Comparison of ENCODE assay signal across 8 cellular contexts in the genomic region with DNA sequence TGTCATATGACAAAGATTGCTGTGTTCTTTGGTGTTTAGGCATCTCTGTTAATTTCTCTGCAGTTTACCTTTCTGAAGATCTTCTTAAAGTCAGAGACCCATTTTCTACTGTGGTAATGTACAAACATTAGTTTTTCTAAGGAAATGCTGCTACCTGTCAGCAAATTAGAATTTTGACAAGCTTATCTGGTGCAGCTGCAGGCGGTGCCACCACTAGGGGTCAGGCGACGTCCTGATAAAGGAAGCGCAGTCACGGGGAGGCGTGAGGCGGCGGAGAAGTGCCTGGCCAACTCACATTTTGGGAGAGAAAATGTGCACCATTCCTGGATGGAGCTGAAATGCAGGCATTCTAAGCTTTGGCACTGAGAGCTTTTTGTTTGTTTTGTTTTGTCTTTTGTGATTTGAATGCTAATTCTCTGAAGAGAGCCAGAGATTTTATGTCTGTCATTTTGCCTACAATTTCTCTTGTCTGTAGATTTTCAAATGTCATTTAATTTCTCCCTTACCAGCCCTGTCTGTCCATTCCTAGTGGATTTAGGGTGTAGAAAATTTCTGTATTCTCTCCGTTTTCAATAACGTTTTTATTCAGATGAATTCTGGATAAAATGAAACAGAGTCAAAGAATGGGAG. TPM values are rescaled to one million over a fixed set of nuclear protein-coding genes. Genes with fewer than 3 reads are reported as not detected.
DNase-seq lines count a peak whose midpoint lies in the region; ATAC-seq and TF ChIP-seq lines count a peak whose summit lies in the region.

No MANE protein-coding gene starts in this region.

- H3K9me3 ChIP-seq in lung (ENCODE audit: control insufficient read depth in 2 of 2, insufficient read depth in 1 of 2, low read length in 1 of 2): peaks cover 0 to 2% of the 10 kb centered on the region in 2 donors

- TF ChIP-seq CTCF in AG09309 (IDR thresholded peaks at IDR 0.05; ENCODE audit: control insufficient read depth, insufficient read depth, low read depth, low read length, missing control alignments) (peak; percentile 90), lung (IDR thresholded peaks at IDR 0.05; ENCODE audit: control extremely low read depth, extremely low read depth) (peak; percentile 91)

- DNase-seq in AG09309 (ENCODE audit: low read depth) (peak; percentile 8), NCI-H510A treated with DMSO at 0.1 percent for 48 hours (lab: John Stamatoyannopoulos, UW) (peak; percentile 25), dermis blood vessel endothelial cell (peak; percentile 84), lung (ENCODE audit: low spot score) (peak; percentile 87)
- peak; percentile 90 to 92 for DNase-seq in activated CD4-positive, alpha-beta T cell treated with anti-CD3 and anti-CD28 coated beads, Interleukin-2, amount 50 U/mL, for 48 hours
- DNase-seq in stimulated activated CD8-positive, alpha-beta memory T cell treated with anti-CD3 and anti-CD28 coated beads, Interleukin-12 subunit alpha, Interleukin-12 subunit beta, amount 100 ng/mL, for 24 hours (ENCODE audit: extremely low read depth): peak; percentile 66

- H3K4me1 ChIP-seq in lung (ENCODE audit: control insufficient read depth in 2 of 2, insufficient read depth in 2 of 2, low read length in 2 of 2): no peaks in the 10 kb centered on the region

- H3K27me3 ChIP-seq in lung (ENCODE audit: control insufficient read depth, insufficient read depth): no peaks in the 10 kb centered on the region

- no peaks in the 10 kb centered on the region for H3K36me3 ChIP-seq in lung (ENCODE audit: control insufficient read depth in 2 of 2, insufficient read depth in 2 of 2, low read length in 2 of 2)

- no peak overlapping the region for H3K27ac ChIP-seq in lung (ENCODE audit: low read depth in 1 of 2, low read length in 1 of 2)

- H3K4me3 ChIP-seq in AG09309 (ENCODE audit: control insufficient read depth, low read depth, low read length) (no peak overlapping the region), lung (no peak overlapping the region)

- 6 to 7% methylated on average over 10 of the region's 10 CpGs for WGBS in lung, 2 donors

- ATAC-seq in GM18907 (IDR thresholded peaks at IDR 0.05; ENCODE audit: unreplicated experiment) (peak; percentile 76), HG03196 (IDR thresholded peaks at IDR 0.05; ENCODE audit: unreplicated experiment) (peak; percentile 57), lung (ENCODE audit: insufficient read depth, low FRiP score) (peak; percentile 77)

RNA-seq across cellular contexts. Expression of a gene that starts 24.9 kb away (rescaled TPM):
- total RNA-seq in dermis blood vessel endothelial cell: 26.9 and 31.2 TPM in 2 replicates
- total RNA-seq in lung: 10 to 100 TPM; 19.5 to 37.9 TPM
- 10 to 100 TPM in 1 of 2 donors, 1 to 10 TPM in 1; 7.5 to 24.2 TPM for polyA plus RNA-seq in lung

Comparison
In these comparisons a context has a peak if more than half of its experiments do, and no peak if none do; other contexts are left out.
1. DNase-seq: peak in every context shown above with its lines; median percentile 91 in activated CD4-positive, alpha-beta T cell treated with anti-CD3 and anti-CD28 coated beads, Interleukin-2, amount 50 U/mL, for 48 hours; 87 in lung; 84 in dermis blood vessel endothelial cell; 66 in stimulated activated CD8-positive, alpha-beta memory T cell treated with anti-CD3 and anti-CD28 coated beads, Interleukin-12 subunit alpha, Interleukin-12 subunit beta, amount 100 ng/mL, for 24 hours; 25 in NCI-H510A treated with DMSO at 0.1 percent for 48 hours; 8 in AG09309.